In genomic region chr1:12475947-12476346, GRCh38 we compare ENCODE assay signal across 10 cellular contexts.
A peak's percentile ranks its signal among the peaks of the same experiment; 100 is the strongest.
DNase-seq lines count a peak whose midpoint lies in the region; ATAC-seq, FAIRE-seq and TF ChIP-seq lines count a peak whose summit lies in the region.
"Had no signal": no experiment of that assay in that cellular context is flagged by ENCODE, and none has a peak within 500 bp of the region (broad histone marks: within the 10 kb centered on the region; RNA-seq: fewer than 3 reads in every experiment).

No MANE protein-coding gene starts in this region.

- ATAC-seq in HG03378 (IDR thresholded peaks at IDR 0.05; ENCODE audit: unreplicated experiment): no peak
- ATAC-seq: activated T-cell treated with anti-CD3 and anti-CD28 coated beads, Interleukin-2, amount 50 U/mL, for 72 hours had no signal

- H3K4me1 Mint-ChIP-seq in T-helper 1 cell treated with Interleukin-12 subunit alpha and Interleukin-12 subunit beta and Interleukin-4 antibody, amounts not matched to agents 30 μg/mL and 1 μg/mL, for 36 hours (ENCODE audit: low read depth): peaks cover 90% of the 10 kb centered on the region
- H3K4me1 Mint-ChIP-seq in immature natural killer cell (peaks cover 100% of the 10 kb centered on the region in 2 donors), nephron progenitor cell (peaks cover 99% of the 10 kb centered on the region)

- no peaks in the 10 kb centered on the region for H3K36me3 ChIP-seq in small intestine (ENCODE audit: control insufficient read depth in 2 of 2, insufficient read depth in 2 of 2, low read length in 2 of 2)

- H3K4me1 ChIP-seq in small intestine (ENCODE audit: control insufficient read depth in 2 of 2, insufficient read depth in 1 of 2, low read depth in 1 of 2, low read length in 1 of 2): peaks cover 29 to 51% of the 10 kb centered on the region in 2 donors

- TF ChIP-seq CTCF in nephron progenitor cell (IDR thresholded peaks at IDR 0.05): no peak

- peak overlapping the region in 1 of 2 donors; percentile 70 for H3K27ac ChIP-seq in small intestine (ENCODE audit: low read depth in 1 of 2, low read length in 1 of 2)

- H3K27me3 ChIP-seq in small intestine (ENCODE audit: control insufficient read depth in 2 of 2, insufficient read depth in 2 of 2, low read length in 2 of 2): no peaks in the 10 kb centered on the region

- no peak for FAIRE-seq in small intestine (lab: Jason Lieb, UNC)

- H3K9me3 Mint-ChIP-seq in T-helper 1 cell treated with Interleukin-12 subunit alpha and Interleukin-12 subunit beta and Interleukin-4 antibody, amounts not matched to agents 30 μg/mL and 1 μg/mL, for 36 hours: no peaks in the 10 kb centered on the region
- H3K9me3 Mint-ChIP-seq in immature natural killer cell (no peaks in the 10 kb centered on the region), nephron progenitor cell (peaks cover 10% of the 10 kb centered on the region)
- H3K9me3 Mint-ChIP-seq: activated T-cell treated with anti-CD3 and anti-CD28 coated beads, Interleukin-2, amount 50 U/mL, for 72 hours had no signal

- DNase-seq in DMS53 (lab: John Stamatoyannopoulos, UW): peak; percentile 51
- DNase-seq in DMS53 treated with DMSO at 0.1 percent for 48 hours (lab: John Stamatoyannopoulos, UW; ENCODE audit: unreplicated experiment): no peak
- peak in 2 of 3 donors; percentile 22 to 30 for DNase-seq in immature natural killer cell
- DNase-seq in small intestine: peak; percentile 56
- no peak for DNase-seq in OCI-M2 (lab: John Stamatoyannopoulos, UW; ENCODE audit: unreplicated experiment)
- no peak for DNase-seq in nephron progenitor cell
- DNase-seq: activated T-cell treated with anti-CD3 and anti-CD28 coated beads, Interleukin-2, amount 50 U/mL, for 72 hours; NCI-H187 treated with DMSO at 0.1 percent for 48 hours had no signal

- peak overlapping the region; percentile 78 for H3K27ac Mint-ChIP-seq in T-helper 1 cell treated with Interleukin-12 subunit alpha and Interleukin-12 subunit beta and Interleukin-4 antibody, amounts not matched to agents 30 μg/mL and 1 μg/mL, for 36 hours
- peak overlapping the region; percentile 91 to 98 (median 96) for H3K27ac Mint-ChIP-seq in immature natural killer cell
- H3K27ac Mint-ChIP-seq in nephron progenitor cell: no peak overlapping the region

- no peak overlapping the region for H3K4me3 Mint-ChIP-seq in T-helper 1 cell treated with Interleukin-12 subunit alpha and Interleukin-12 subunit beta and Interleukin-4 antibody, amounts not matched to agents 30 μg/mL and 1 μg/mL, for 36 hours
- peak overlapping the region; percentile 46 to 81 (median 66) for H3K4me3 Mint-ChIP-seq in immature natural killer cell
- no peak overlapping the region for H3K4me3 Mint-ChIP-seq in nephron progenitor cell

- peaks cover 23% of the 10 kb centered on the region for H3K36me3 Mint-ChIP-seq in T-helper 1 cell treated with Interleukin-12 subunit alpha and Interleukin-12 subunit beta and Interleukin-4 antibody, amounts not matched to agents 30 μg/mL and 1 μg/mL, for 36 hours (ENCODE audit: low read depth)
- H3K36me3 Mint-ChIP-seq in immature natural killer cell (peaks cover 0 to 14% (median 3%) of the 10 kb centered on the region in 3 donors), nephron progenitor cell (ENCODE audit: low read depth) (peaks cover 8% of the 10 kb centered on the region)

- H3K27me3 Mint-ChIP-seq in T-helper 1 cell treated with Interleukin-12 subunit alpha and Interleukin-12 subunit beta and Interleukin-4 antibody, amounts not matched to agents 30 μg/mL and 1 μg/mL, for 36 hours (ENCODE audit: low read depth): no peaks in the 10 kb centered on the region
- H3K27me3 Mint-ChIP-seq in immature natural killer cell (ENCODE audit: low read depth in 3 of 3) (peaks cover 0 to 9% (median 6%) of the 10 kb centered on the region in 3 donors), nephron progenitor cell (ENCODE audit: low read depth, poor library complexity) (no peaks in the 10 kb centered on the region)

- WGBS in small intestine, 3 donors: 47 to 54% (median 50%) methylated on average over 2 of the region's 2 CpGs

- no peaks in the 10 kb centered on the region for H3K9me3 ChIP-seq in small intestine (ENCODE audit: control insufficient read depth, low read depth)

- no peak overlapping the region for H3K4me3 ChIP-seq in small intestine (ENCODE audit: low read depth in 1 of 2, low read length in 2 of 2)

Comparison
In these comparisons a context has a peak if more than half of its experiments do, and no peak if none do; other contexts are left out.
1. DNase-seq: peak in DMS53 (single experiment), immature natural killer cell (2 of 3) and small intestine (single experiment); none in DMS53 treated with DMSO at 0.1 percent for 48 hours (single experiment), OCI-M2 (single experiment) and nephron progenitor cell (single experiment).
2. H3K4me3 Mint-ChIP-seq: peak in immature natural killer cell (5 of 5); none in T-helper 1 cell treated with Interleukin-12 subunit alpha and Interleukin-12 subunit beta and Interleukin-4 antibody, amounts not matched to agents 30 μg/mL and 1 μg/mL, for 36 hours (single experiment) and nephron progenitor cell (single experiment).